19 cellular contexts compared by ENCODE assay signal in genomic region chrX:108447303-108447702, GRCh38. TPM values are rescaled to one million over a fixed set of nuclear protein-coding genes. Genes with fewer than 3 reads are reported as not detected.
DNase-seq lines count a peak whose midpoint lies in the region; ATAC-seq and TF ChIP-seq lines count a peak whose summit lies in the region.
"Had no signal": no experiment of that assay in that cellular context is flagged by ENCODE, and none has a peak within 500 bp of the region (broad histone marks: within the 10 kb centered on the region; RNA-seq: fewer than 3 reads in every experiment).

No MANE protein-coding gene starts in this region.

- H3K79me1 ChIP-seq in H9 (ENCODE audit: insufficient read depth, low read depth, low read length, poor library complexity, severe bottlenecking), result peaks cover 4% of the 10 kb centered on the region

- no peak overlapping the region for H3T11ph ChIP-seq in H9 (ENCODE audit: low read length)

- H3K23me2 ChIP-seq in H9 (ENCODE audit: insufficient read length, low read depth, low read length, poor library complexity, severe bottlenecking), result no peaks in the 10 kb centered on the region

- peaks cover 13 to 16% of the 10 kb centered on the region in 2 experiments for H3K9me3 Mint-ChIP-seq in H9
- H3K9me3 Mint-ChIP-seq: CD4-positive, alpha-beta T cell had no signal

- H3K56ac ChIP-seq in H9 (ENCODE audit: insufficient read length, low read depth, low read length), result no peak overlapping the region

- no peak overlapping the region for H4K8ac ChIP-seq in H9 (replicated peaks; ENCODE audit: insufficient read length, low read depth, low read length)

- no peak overlapping the region for H2BK15ac ChIP-seq in H9 (ENCODE audit: low read depth, low read length)

- H3K36me3 ChIP-seq in GM23248 (ENCODE audit: low read depth) (no peaks in the 10 kb centered on the region), stomach (no peaks in the 10 kb centered on the region)
- H3K36me3 ChIP-seq: transverse colon had no signal

- no peak overlapping the region for H3K4ac ChIP-seq in H9 (ENCODE audit: low read depth, low read length)

- TF ChIP-seq EP300 in stomach (IDR thresholded peaks at IDR 0.05), result no peak

- peak overlapping the region in 1 of 3 experiments; percentile 47; a peak in 2 of 7 replicates for H3K27ac Mint-ChIP-seq in H9
- H3K27ac Mint-ChIP-seq: CD4-positive, alpha-beta T cell; nephron had no signal

- H2BK5ac ChIP-seq in H9 (ENCODE audit: insufficient read length, low read length), result no peak overlapping the region

- no peak overlapping the region for H3K23ac ChIP-seq in H9 (ENCODE audit: insufficient read length, low read depth, low read length)

- no peak overlapping the region for H4K91ac ChIP-seq in H9 (ENCODE audit: insufficient read length, low read depth, low read length)

- no peak overlapping the region for H4K5ac ChIP-seq in H9 (ENCODE audit: insufficient read length, low read depth, low read length)

- no peak overlapping the region for H2BK120ac ChIP-seq in H9 (ENCODE audit: low read depth, low read length, poor library complexity, severe bottlenecking)

- H3K4me3 Mint-ChIP-seq in H9, result no peak overlapping the region
- H3K4me3 Mint-ChIP-seq: CD4-positive, alpha-beta T cell; nephron had no signal

- ATAC-seq in HG03378 (IDR thresholded peaks at IDR 0.05; ENCODE audit: unreplicated experiment), result no peak
- ATAC-seq: left colon had no signal

- H3K18ac ChIP-seq in H9 (ENCODE audit: insufficient read length, low read depth, low read length), result no peak overlapping the region

- no peak overlapping the region for H2AK5ac ChIP-seq in H9 (ENCODE audit: insufficient read length, low read length)

- peaks cover 21 to 23% of the 10 kb centered on the region in 2 experiments for H3K4me1 Mint-ChIP-seq in H9

- H2BK12ac ChIP-seq in H9 (ENCODE audit: insufficient read length, low read depth, low read length), result no peak overlapping the region

- H3K14ac ChIP-seq in H9 (ENCODE audit: insufficient read depth, low read length), result no peak overlapping the region

- H3K36me3 Mint-ChIP-seq in H9 (ENCODE audit: insufficient read depth in 1 of 3, low read depth in 3 of 3), result peaks cover 18 to 46% (median 22%) of the 10 kb centered on the region in 3 experiments

- H3K9ac ChIP-seq in GM23248 (no peak overlapping the region), H9 (ENCODE audit: extremely low read depth, insufficient read length, low read length) (no peak overlapping the region)

- H4K20me1 ChIP-seq in GM23248 (ENCODE audit: insufficient read depth) (no peaks in the 10 kb centered on the region), H9 (ENCODE audit: control insufficient read depth, insufficient read depth, insufficient read length) (no peaks in the 10 kb centered on the region)

- intact Hi-C loops in stomach (cut with DNase I; ENCODE audit: low total_unique reads), result no loop called here

- in situ Hi-C loops in GM23248 (cut with MboI), result no loop called here

- 89 to 92% methylated on average over 2 of the region's 2 CpGs for WGBS in GM23248 (ENCODE audit: low coverage in 1 of 2, low lambda C conversion rate in 2 of 2, missing lambda C conversion rate in 2 of 2), 2 experiments
- no CpG with 5 or more reads among the region's 2 CpGs for WGBS in H9 (ENCODE audit: extremely low coverage, insufficient read length, low lambda C conversion rate)
- WGBS in stomach, 5 donors, result 34 to 94% (median 53%) methylated on average over 2 of the region's 2 CpGs

- no peak for TF ChIP-seq CTCF in H9 (conservative IDR thresholded peaks at IDR 0.05)
- TF ChIP-seq CTCF in stomach (IDR thresholded peaks at IDR 0.05), result no peak

- H3K27ac ChIP-seq in GM23248, result no peak overlapping the region
- H3K27ac ChIP-seq in H9 (ENCODE audit: insufficient read length, low read depth, low read length), result no peak overlapping the region
- no peak overlapping the region for H3K27ac ChIP-seq in stomach
- H3K27ac ChIP-seq: skin epidermis, transverse colon had no signal

- H3K4me1 ChIP-seq in GM23248 (ENCODE audit: insufficient read depth), result 0 out of 2 replicates have a peak, but pooled peaks cover 6% of the 10 kb centered on the region
- no peaks in the 10 kb centered on the region; the same call in 1 of the 2 replicates for H3K4me1 ChIP-seq in H9 (ENCODE audit: insufficient read depth, low read length)
- H3K4me1 ChIP-seq in stomach, result no peaks in the 10 kb centered on the region
- H3K4me1 ChIP-seq: transverse colon had no signal

- H3K4me2 ChIP-seq in GM23248 (ENCODE audit: unreplicated experiment) (no peak overlapping the region), H9 (ENCODE audit: insufficient read depth, insufficient read length, low read length) (no peak overlapping the region)

- H3K9me3 ChIP-seq in GM23248 (ENCODE audit: low read depth) (no peaks in the 10 kb centered on the region), H9 (ENCODE audit: control insufficient read depth, low read depth, low read length) (no peaks in the 10 kb centered on the region), stomach (peaks cover 0 to 8% (median 0%) of the 10 kb centered on the region in 4 donors)
- H3K9me3 ChIP-seq: transverse colon had no signal

- TF ChIP-seq POLR2A in stomach (IDR thresholded peaks at IDR 0.05), result no peak

- no peaks in the 10 kb centered on the region for H3F3A ChIP-seq in GM23248 (ENCODE audit: insufficient read depth)

- H2AFZ ChIP-seq in GM23248 (no peak overlapping the region), H9 (ENCODE audit: low read length) (no peak overlapping the region)

- H3K4me3 ChIP-seq in GM23248, result no peak overlapping the region
- H3K4me3 ChIP-seq in stomach, result no peak overlapping the region
- H3K4me3 ChIP-seq: skin epidermis, transverse colon had no signal

- DNase-seq in GM23248 (peak; percentile 38), NCI-H226 (peak; percentile 29), dermis blood vessel endothelial cell (peak; percentile 0), lung microvascular endothelial cell (ENCODE audit: low read depth in 2 of 2) (peak; percentile 23 to 27), H9 (no peak), NCI-H1105 (lab: John Stamatoyannopoulos, UW) (no peak), stomach (no peak)
- DNase-seq: activated CD4-positive, alpha-beta T cell treated with anti-CD3 and anti-CD28 coated beads, Interleukin-2, amount 50 U/mL, for 1 hour; activated effector memory CD4-positive, alpha-beta T cell treated with Interleukin-2 at 50 U/mL for 16 hours; CD4-positive, alpha-beta T cell; DMS153; left colon; SHP77 treated with DMSO at 0.1 percent for 48 hours; stimulated activated naive CD4-positive, alpha-beta T cell treated with Interleukin-2 at 50 U/mL for 16 hours; T-helper 1 cell; transverse colon had no signal

- no peaks in the 10 kb centered on the region for H3K9me2 ChIP-seq in GM23248 (ENCODE audit: insufficient read depth)

- H3K27me3 Mint-ChIP-seq in H9 (ENCODE audit: low read depth), result no peaks in the 10 kb centered on the region

- H3K27me3 ChIP-seq in GM23248 (replicated peaks; ENCODE audit: insufficient read depth) (no peaks in the 10 kb centered on the region), H9 (ENCODE audit: insufficient read depth, low read length) (no peaks in the 10 kb centered on the region), stomach (no peaks in the 10 kb centered on the region)
- H3K27me3 ChIP-seq: transverse colon had no signal

- no peaks in the 10 kb centered on the region for H3K79me2 ChIP-seq in GM23248 (ENCODE audit: insufficient read depth)
- peaks cover 1% of the 10 kb centered on the region; the same call in 1 of the 2 replicates for H3K79me2 ChIP-seq in H9 (ENCODE audit: insufficient read depth, low read length)

- H2BK20ac ChIP-seq in H9 (ENCODE audit: low read depth, low read length, poor library complexity, severe bottlenecking), result no peak overlapping the region

RNA-seq across cellular contexts. Expression of gene COL4A5, which starts 7.7 kb away (rescaled TPM):
- 13.2 and 14.4 TPM in 2 replicates for total RNA-seq in GM23248 (2014; rRNA removed; shearing (Covaris generic))
- 5.3 and 5.8 TPM in 2 replicates for polyA plus RNA-seq in GM23248 (2016; fragmentation: Nextera tagmentation; extraction: Ambion mirVana)
- 48.0 and 54.9 TPM in 2 replicates for total RNA-seq in dermis blood vessel endothelial cell
- 18.7 and 32.5 TPM in 2 replicates for total RNA-seq in lung microvascular endothelial cell
- 49.1 and 51.3 TPM in 2 replicates for total RNA-seq in H9 (2021)
- total RNA-seq in stomach, result 100 to 1,000 TPM in 1 of 5 donors, 10 to 100 TPM in 4; 26.1 to 160 (median 76.8) TPM
- 10 to 100 TPM in 1 of 3 donors, 1 to 10 TPM in 2; 5.5 to 39.3 (median 6.0) TPM for polyA plus RNA-seq in stomach
- total RNA-seq: CD4-positive, alpha-beta T cell had no signal

RNA-seq across cellular contexts. Expression of gene COL4A6, which starts 9.1 kb away (rescaled TPM):
- under 0.01 TPM in 1 of 2 replicates, not detected in the other for total RNA-seq in GM23248 (2014; rRNA removed; shearing (Covaris generic))
- polyA plus RNA-seq in GM23248 (2016; fragmentation: Nextera tagmentation; extraction: Ambion mirVana) (0.06 and 0.11 TPM in 2 replicates), stomach (10 to 100 TPM in 1 of 3 donors, 1 to 10 TPM in 1, under 1 TPM in 1; 1.00 to 19.0 (median 2.6) TPM)
- total RNA-seq in dermis blood vessel endothelial cell (0.68 and 1.3 TPM in 2 replicates), lung microvascular endothelial cell (0.20 and 2.4 TPM in 2 replicates), H9 (2021) (16.7 and 17.5 TPM in 2 replicates), stomach (10 to 100 TPM in 3 of 5 donors, 1 to 10 TPM in 1, under 1 TPM in 1; 0.58 to 30.8 (median 10.5) TPM)
- total RNA-seq: CD4-positive, alpha-beta T cell had no signal

Comparison
In these comparisons a context has a peak if more than half of its experiments do, and no peak if none do; other contexts are left out.
1. DNase-seq: peak in GM23248 (single experiment), NCI-H226 (single experiment), dermis blood vessel endothelial cell (single experiment) and lung microvascular endothelial cell (2 of 2); none in H9 (single experiment), NCI-H1105 (single experiment) and stomach (single experiment).